8 cellular contexts compared by ENCODE assay signal in the genomic region with DNA sequence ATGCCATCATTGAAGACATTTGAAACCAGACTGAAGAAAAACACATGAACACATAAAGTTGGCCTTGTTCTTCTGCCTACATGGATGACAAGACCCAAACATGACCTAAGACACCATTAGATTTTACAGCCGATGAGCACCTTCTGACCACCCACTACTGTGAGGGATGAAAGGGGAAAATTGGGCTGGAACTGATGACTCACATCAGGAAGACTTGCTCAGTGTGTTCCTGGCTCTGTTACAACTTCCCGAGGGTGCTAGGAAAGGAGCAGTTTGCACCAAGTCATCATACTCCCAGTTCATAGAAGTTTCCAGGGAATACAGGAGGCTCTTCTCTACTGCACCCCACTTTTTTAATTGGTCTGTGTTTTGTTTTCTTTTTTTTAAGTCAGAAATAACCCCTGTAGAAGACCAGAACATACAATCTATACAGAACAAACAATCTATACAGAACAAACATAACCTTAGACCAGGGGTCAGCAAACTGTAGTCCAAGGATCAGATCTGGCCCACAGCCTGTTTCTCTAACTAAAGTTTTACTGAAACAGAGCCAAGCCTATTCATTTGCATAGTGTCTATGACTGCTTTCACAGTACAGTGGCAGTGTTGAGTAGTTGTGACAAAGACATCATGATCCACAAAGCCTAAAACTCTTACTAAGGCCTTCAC. TPM values are rescaled to one million over a fixed set of nuclear protein-coding genes. Genes with fewer than 3 reads are reported as not detected.
DNase-seq lines count a peak whose midpoint lies in the region; ATAC-seq and TF ChIP-seq lines count a peak whose summit lies in the region.

No MANE protein-coding gene starts in this region.

- H3K4me3 ChIP-seq in astrocyte of the cerebellum (ENCODE audit: low read depth, low read length) = no peak overlapping the region
- no peak overlapping the region for H3K4me3 ChIP-seq in lower lobe of right lung

- H3K36me3 ChIP-seq in lower lobe of right lung = no peaks in the 10 kb centered on the region

- no peak overlapping the region for H3K27ac ChIP-seq in lower lobe of right lung

- H3K4me1 ChIP-seq in lower lobe of right lung = peaks cover 6% of the 10 kb centered on the region

- ATAC-seq in GM18505 (IDR thresholded peaks at IDR 0.05; ENCODE audit: unreplicated experiment) = peak; percentile 68
- peak; percentile 69 for ATAC-seq in HG03520 (IDR thresholded peaks at IDR 0.05; ENCODE audit: unreplicated experiment)
- ATAC-seq in lower lobe of right lung = peak; percentile 41 to 54
- ATAC-seq in HG03342 (IDR thresholded peaks at IDR 0.05; ENCODE audit: unreplicated experiment) = no peak
- ATAC-seq in HG03139 (IDR thresholded peaks at IDR 0.05; ENCODE audit: unreplicated experiment) = no peak

- TF ChIP-seq CTCF in astrocyte of the cerebellum (IDR thresholded peaks at IDR 0.05; ENCODE audit: low read depth, low read length, missing control alignments) (no peak), lower lobe of right lung (IDR thresholded peaks at IDR 0.05) (no peak)

- no peaks in the 10 kb centered on the region for H3K9me3 ChIP-seq in lower lobe of right lung

- H3K27me3 ChIP-seq in lower lobe of right lung (ENCODE audit: low read depth) = no peaks in the 10 kb centered on the region

- intact Hi-C loops in lower lobe of right lung (cut with DNase I) = no loop called here

- DNase-seq in astrocyte of the cerebellum (ENCODE audit: low read depth) (peak; percentile 27), lower lobe of right lung (no peak), COR-L47 (lab: John Stamatoyannopoulos, UW) (no peak), activated gamma-delta T cell treated with Interleukin-2 at 50 U/mL for 16 hours (no peak)

- in situ Hi-C loops in astrocyte of the cerebellum (cut with HindIII; ENCODE audit: low sequenced_read_pairs) = no loop called here

- TF ChIP-seq POLR2A in GM18505 (IDR thresholded peaks at IDR 0.05; ENCODE audit: borderline replicate concordance, extremely low read depth, insufficient read depth, insufficient read length) = no peak

RNA-seq across cellular contexts. Expression of gene BTC, which starts 25.3 kb away (rescaled TPM):
- 2.9 TPM for total RNA-seq in lower lobe of right lung

Comparison
In these comparisons a context has a peak if more than half of its experiments do, and no peak if none do; other contexts are left out.
1. ATAC-seq: peak in GM18505 (single experiment), HG03520 (single experiment) and lower lobe of right lung (2 of 2); none in HG03342 (single experiment) and HG03139 (single experiment).